Comparison of ENCODE assay signal across 28 cellular contexts in the genomic region with DNA sequence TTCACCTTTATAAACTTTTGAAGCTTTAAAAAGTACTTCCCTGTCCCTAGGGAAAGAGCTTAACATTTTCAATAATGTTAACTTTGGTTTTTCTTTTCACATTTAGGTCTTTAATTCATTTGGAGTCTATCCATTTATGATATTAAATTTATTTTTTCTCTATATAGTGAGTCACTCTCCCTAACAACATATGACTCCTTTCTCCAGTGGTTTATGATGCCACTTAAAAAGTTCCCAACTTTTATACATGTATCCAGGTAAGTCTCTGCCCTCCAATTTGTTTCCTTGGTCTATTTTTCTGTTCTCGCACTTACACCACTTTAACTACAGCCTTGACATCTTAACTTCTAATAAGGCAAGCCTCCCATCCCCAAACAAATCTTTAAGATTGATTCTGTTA. TPM values are rescaled to one million over a fixed set of nuclear protein-coding genes. Genes with fewer than 3 reads are reported as not detected.
A peak's percentile ranks its signal among the peaks of the same experiment; 100 is the strongest.
DNase-seq lines count a peak whose midpoint lies in the region; ATAC-seq and TF ChIP-seq lines count a peak whose summit lies in the region.
"Had no signal": no experiment of that assay in that cellular context is flagged by ENCODE, and none has a peak within 500 bp of the region (broad histone marks: within the 10 kb centered on the region; RNA-seq: fewer than 3 reads in every experiment).

No MANE protein-coding gene starts in this region.

- H3K4me1 Mint-ChIP-seq in MCF 10A (ENCODE audit: insufficient read depth, unreplicated experiment), result peaks cover 38% of the 10 kb centered on the region
- H3K4me1 Mint-ChIP-seq in WTC11, result peaks cover 41% of the 10 kb centered on the region
- H3K4me1 Mint-ChIP-seq in glutamatergic neuron (ENCODE audit: low read depth, unreplicated experiment), result peaks cover 25% of the 10 kb centered on the region

- no peak for ATAC-seq in WTC11
- ATAC-seq in GM21717 (IDR thresholded peaks at IDR 0.05; ENCODE audit: unreplicated experiment), result no peak
- ATAC-seq: GM12878, Right ventricle myocardium inferior, SK-N-SH treated with all-trans-retinoic acid at 6 μM for 48 hours had no signal

- no peaks in the 10 kb centered on the region for H3K9me3 Mint-ChIP-seq in MCF 10A (ENCODE audit: unreplicated experiment)
- H3K9me3 Mint-ChIP-seq in WTC11, result no peaks in the 10 kb centered on the region
- peaks cover 5% of the 10 kb centered on the region for H3K9me3 Mint-ChIP-seq in glutamatergic neuron (ENCODE audit: unreplicated experiment)

- no peak for TF ChIP-seq POLR2A in breast epithelium (IDR thresholded peaks at IDR 0.05)
- no peak for TF ChIP-seq POLR2A in stomach (IDR thresholded peaks at IDR 0.05)

- H3K27me3 ChIP-seq in breast epithelium, result no peaks in the 10 kb centered on the region
- no peaks in the 10 kb centered on the region for H3K27me3 ChIP-seq in stomach
- H3K27me3 ChIP-seq: BLaER1, SJCRH30 had no signal

- DNase-seq in MCF 10A (ENCODE audit: unreplicated experiment) (no peak), breast epithelium (ENCODE audit: low spot score in 2 of 2) (no peak), WTC11 (ENCODE audit: low spot score) (no peak), glutamatergic neuron (no peak), stomach (no peak), iPS-NIHi7 (ENCODE audit: extremely low spot score) (no peak), NCI-H1092 (lab: John Stamatoyannopoulos, UW) (no peak)
- DNase-seq: 8988T; CD4-positive, alpha-beta memory T cell; COR-L47; EL; GDM1; GOT3; KG1; NCI-H1105; NCI-H1436 treated with DMSO at 0.1 percent for 48 hours; NCI-H187 treated with DMSO at 0.1 percent for 48 hours; NCI-H2171 treated with DMSO at 0.1 percent for 48 hours; NCI-H345; NCI-H510A treated with DMSO at 0.1 percent for 48 hours; NCI-H748 treated with DMSO at 0.1 percent for 48 hours; SJCRH30 had no signal

- H3K27ac Mint-ChIP-seq in MCF 10A (ENCODE audit: low read depth, unreplicated experiment) (peak overlapping the region; percentile 66), WTC11 (peak overlapping the region; percentile 5; the same call in 1 of the 2 replicates), glutamatergic neuron (ENCODE audit: unreplicated experiment) (no peak overlapping the region)

- H3K36me3 ChIP-seq in breast epithelium (no peaks in the 10 kb centered on the region), stomach (peaks cover 0 to 8% (median 6%) of the 10 kb centered on the region in 4 donors)
- H3K36me3 ChIP-seq: SJCRH30 had no signal

- H3K4me3 ChIP-seq in breast epithelium (no peak overlapping the region), stomach (no peak overlapping the region)
- H3K4me3 ChIP-seq: BLaER1, HAP-1, SJCRH30 had no signal

- no TSS peak for BruUV-seq in MCF 10A (replicated peaks; lab: Mats Ljungman, UMichigan)

- WGBS in stomach, 5 donors, result 90 to 100% (median 96%) methylated on average over 1 of the region's 1 CpG

- TF ChIP-seq CTCF in MCF 10A (IDR thresholded peaks at IDR 0.05; ENCODE audit: unreplicated experiment) (no peak), breast epithelium (IDR thresholded peaks at IDR 0.05) (no peak), WTC11 (IDR thresholded peaks at IDR 0.05) (no peak), glutamatergic neuron (IDR thresholded peaks at IDR 0.05; ENCODE audit: partially characterized antibody, unreplicated experiment) (no peak), stomach (IDR thresholded peaks at IDR 0.05) (no peak)

- CTCF ChIA-PET in MCF 10A (lab: Yijun Ruan, JAX) (no interaction called here), WTC11 (lab: Charles Lee) (no interaction called here)

- H3K36me3 Mint-ChIP-seq in MCF 10A (ENCODE audit: insufficient read depth, unreplicated experiment) (peaks cover 22% of the 10 kb centered on the region), WTC11 (peaks cover 14% of the 10 kb centered on the region), glutamatergic neuron (ENCODE audit: unreplicated experiment) (no peaks in the 10 kb centered on the region)

- no peaks in the 10 kb centered on the region for H3K27me3 Mint-ChIP-seq in MCF 10A (ENCODE audit: insufficient read depth, unreplicated experiment)
- peaks cover 11% of the 10 kb centered on the region for H3K27me3 Mint-ChIP-seq in WTC11 (ENCODE audit: low read depth)
- H3K27me3 Mint-ChIP-seq in glutamatergic neuron (ENCODE audit: unreplicated experiment), result peaks cover 3% of the 10 kb centered on the region

- POLR2A ChIA-PET in MCF 10A (lab: Yijun Ruan, JAX) (interaction anchor here (1.2 to 1.7 kb wide), 4 partner anchors 9 to 280 kb away, joined by 3 to 6 read pairs (median 6); no protein-coding TSS in a partner anchor), WTC11 (lab: Charles Lee) (no interaction called here)

- intact Hi-C loops in MCF 10A (cut with micrococcal nuclease) (loop anchor here (5.0 kb wide), 1 partner anchor 276 kb away; the partner anchor contains the start of gene NANOS1), breast epithelium (cut with DNase I; ENCODE audit: low total_unique reads) (no loop called here), stomach (cut with DNase I; ENCODE audit: low total_unique reads) (loop anchor here (10.0 kb wide), 1 partner anchor 274 kb away; the partner anchor contains the start of gene NANOS1)

- H3K4me1 ChIP-seq in breast epithelium (no peaks in the 10 kb centered on the region), stomach (peaks cover 14 to 82% (median 55%) of the 10 kb centered on the region in 4 donors)

- TF ChIP-seq EP300 in stomach (IDR thresholded peaks at IDR 0.05), result no peak

- H3K27ac ChIP-seq in breast epithelium (no peak overlapping the region), stomach (no peak overlapping the region)
- H3K27ac ChIP-seq: BLaER1, SJCRH30 had no signal

- H3K4me3 Mint-ChIP-seq in MCF 10A (ENCODE audit: unreplicated experiment) (no peak overlapping the region), WTC11 (no peak overlapping the region), glutamatergic neuron (ENCODE audit: unreplicated experiment) (peak overlapping the region; percentile 26)

- no peaks in the 10 kb centered on the region for H3K9me3 ChIP-seq in breast epithelium
- no peaks in the 10 kb centered on the region for H3K9me3 ChIP-seq in stomach
- H3K9me3 ChIP-seq: HAP-1, SJCRH30 had no signal

TF ChIP-seq in WTC11, 78 proteins besides CTCF, POLR2A, EP300 and RAD21 (continues in another document):
- no peak for TF ChIP-seq MXD4 (CRISPR knock-in tag; IDR thresholded peaks at IDR 0.05; ENCODE audit: borderline replicate concordance)
- TF ChIP-seq ZNF425 (CRISPR knock-in tag; conservative IDR thresholded peaks at IDR 0.05), result no peak
- TF ChIP-seq, protein P1, sequence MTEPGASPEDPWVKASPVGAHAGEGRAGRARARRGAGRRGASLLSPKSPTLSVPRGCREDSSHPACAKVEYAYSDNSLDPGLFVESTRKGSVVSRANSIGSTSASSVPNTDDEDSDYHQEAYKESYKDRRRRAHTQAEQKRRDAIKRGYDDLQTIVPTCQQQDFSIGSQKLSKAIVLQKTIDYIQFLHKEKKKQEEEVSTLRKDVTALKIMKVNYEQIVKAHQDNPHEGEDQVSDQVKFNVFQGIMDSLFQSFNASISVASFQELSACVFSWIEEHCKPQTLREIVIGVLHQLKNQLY (CRISPR knock-in tag; IDR thresholded peaks at IDR 0.05), result no peak
- no peak for TF ChIP-seq NFATC4 (CRISPR knock-in tag; IDR thresholded peaks at IDR 0.05)
- no peak for TF ChIP-seq ZNF263 (CRISPR knock-in tag; IDR thresholded peaks at IDR 0.05; ENCODE audit: low read depth)
- TF ChIP-seq KAT7 (CRISPR knock-in tag; IDR thresholded peaks at IDR 0.05; ENCODE audit: borderline replicate concordance), result no peak
- TF ChIP-seq ZSCAN18 (CRISPR knock-in tag; IDR thresholded peaks at IDR 0.05), result no peak
- TF ChIP-seq JUN (CRISPR knock-in tag; IDR thresholded peaks at IDR 0.05), result no peak
- no peak for TF ChIP-seq ETV6 (CRISPR knock-in tag; IDR thresholded peaks at IDR 0.05)

RNA-seq across cellular contexts. Expression of gene CACUL1, which starts 3.5 kb away (rescaled TPM):
- total RNA-seq in MCF 10A (2022) (45.9 and 51.0 TPM in 2 replicates), breast epithelium (10 to 100 TPM; 33.4 to 68.6 (median 55.2) TPM), WTC11 (2021) (37.1 to 41.5 TPM (median 38.4 TPM) in 3 replicates), glutamatergic neuron (ENCODE audit: unreplicated experiment) (64.5 TPM), stomach (10 to 100 TPM; 17.4 to 76.9 (median 20.4) TPM)
- polyA plus RNA-seq in stomach, result 1 to 10 TPM; 5.1 to 5.3 (median 5.3) TPM
